ENCODE assay signal across 1 cellular context in the genomic region with DNA sequence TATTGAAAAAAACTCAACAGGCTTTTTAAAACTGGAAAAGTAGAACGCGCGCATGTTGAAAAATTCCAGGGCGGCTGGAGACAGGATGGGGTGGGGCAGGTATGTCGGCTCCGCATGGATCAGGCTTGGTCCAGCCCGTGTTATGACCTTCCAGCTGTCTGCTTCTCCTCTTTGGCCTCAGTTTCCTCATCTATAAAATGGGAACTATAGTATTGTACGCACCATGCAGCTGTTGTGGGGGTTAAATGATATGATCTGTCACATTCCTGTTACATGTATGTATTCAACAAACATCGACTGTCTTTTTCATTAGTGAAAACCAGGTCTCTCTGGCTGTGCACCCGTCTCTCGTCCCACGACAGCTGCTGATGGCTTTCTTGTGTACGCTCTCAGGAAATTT.
TF ChIP-seq lines count a peak whose summit lies in the region.

No MANE protein-coding gene starts in this region.

TF ChIP-seq in HepG2, 621 proteins besides CTCF, POLR2A, EP300 and RAD21:
- TF ChIP-seq, protein P1, sequence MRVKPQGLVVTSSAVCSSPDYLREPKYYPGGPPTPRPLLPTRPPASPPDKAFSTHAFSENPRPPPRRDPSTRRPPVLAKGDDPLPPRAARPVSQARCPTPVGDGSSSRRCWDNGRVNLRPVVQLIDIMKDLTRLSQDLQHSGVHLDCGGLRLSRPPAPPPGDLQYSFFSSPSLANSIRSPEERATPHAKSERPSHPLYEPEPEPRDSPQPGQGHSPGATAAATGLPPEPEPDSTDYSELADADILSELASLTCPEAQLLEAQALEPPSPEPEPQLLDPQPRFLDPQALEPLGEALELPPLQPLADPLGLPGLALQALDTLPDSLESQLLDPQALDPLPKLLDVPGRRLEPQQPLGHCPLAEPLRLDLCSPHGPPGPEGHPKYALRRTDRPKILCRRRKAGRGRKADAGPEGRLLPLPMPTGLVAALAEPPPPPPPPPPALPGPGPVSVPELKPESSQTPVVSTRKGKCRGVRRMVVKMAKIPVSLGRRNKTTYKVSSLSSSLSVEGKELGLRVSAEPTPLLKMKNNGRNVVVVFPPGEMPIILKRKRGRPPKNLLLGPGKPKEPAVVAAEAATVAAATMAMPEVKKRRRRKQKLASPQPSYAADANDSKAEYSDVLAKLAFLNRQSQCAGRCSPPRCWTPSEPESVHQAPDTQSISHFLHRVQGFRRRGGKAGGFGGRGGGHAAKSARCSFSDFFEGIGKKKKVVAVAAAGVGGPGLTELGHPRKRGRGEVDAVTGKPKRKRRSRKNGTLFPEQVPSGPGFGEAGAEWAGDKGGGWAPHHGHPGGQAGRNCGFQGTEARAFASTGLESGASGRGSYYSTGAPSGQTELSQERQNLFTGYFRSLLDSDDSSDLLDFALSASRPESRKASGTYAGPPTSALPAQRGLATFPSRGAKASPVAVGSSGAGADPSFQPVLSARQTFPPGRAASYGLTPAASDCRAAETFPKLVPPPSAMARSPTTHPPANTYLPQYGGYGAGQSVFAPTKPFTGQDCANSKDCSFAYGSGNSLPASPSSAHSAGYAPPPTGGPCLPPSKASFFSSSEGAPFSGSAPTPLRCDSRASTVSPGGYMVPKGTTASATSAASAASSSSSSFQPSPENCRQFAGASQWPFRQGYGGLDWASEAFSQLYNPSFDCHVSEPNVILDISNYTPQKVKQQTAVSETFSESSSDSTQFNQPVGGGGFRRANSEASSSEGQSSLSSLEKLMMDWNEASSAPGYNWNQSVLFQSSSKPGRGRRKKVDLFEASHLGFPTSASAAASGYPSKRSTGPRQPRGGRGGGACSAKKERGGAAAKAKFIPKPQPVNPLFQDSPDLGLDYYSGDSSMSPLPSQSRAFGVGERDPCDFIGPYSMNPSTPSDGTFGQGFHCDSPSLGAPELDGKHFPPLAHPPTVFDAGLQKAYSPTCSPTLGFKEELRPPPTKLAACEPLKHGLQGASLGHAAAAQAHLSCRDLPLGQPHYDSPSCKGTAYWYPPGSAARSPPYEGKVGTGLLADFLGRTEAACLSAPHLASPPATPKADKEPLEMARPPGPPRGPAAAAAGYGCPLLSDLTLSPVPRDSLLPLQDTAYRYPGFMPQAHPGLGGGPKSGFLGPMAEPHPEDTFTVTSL (CRISPR knock-in tag; IDR thresholded peaks at IDR 0.05; ENCODE audit: borderline replicate concordance) = no peak
- TF ChIP-seq ZNF629 (CRISPR knock-in tag; conservative IDR thresholded peaks at IDR 0.05) (peak; percentile 56; the same call in 1 of the 2 replicates), HNRNPH1 (optimal IDR thresholded peaks at IDR 0.05; ENCODE audit: low read depth, low read length) (no peak), KDM5B (CRISPR knock-in tag; IDR thresholded peaks at IDR 0.05; ENCODE audit: borderline replicate concordance) (no peak)
- TF ChIP-seq, protein P2, sequence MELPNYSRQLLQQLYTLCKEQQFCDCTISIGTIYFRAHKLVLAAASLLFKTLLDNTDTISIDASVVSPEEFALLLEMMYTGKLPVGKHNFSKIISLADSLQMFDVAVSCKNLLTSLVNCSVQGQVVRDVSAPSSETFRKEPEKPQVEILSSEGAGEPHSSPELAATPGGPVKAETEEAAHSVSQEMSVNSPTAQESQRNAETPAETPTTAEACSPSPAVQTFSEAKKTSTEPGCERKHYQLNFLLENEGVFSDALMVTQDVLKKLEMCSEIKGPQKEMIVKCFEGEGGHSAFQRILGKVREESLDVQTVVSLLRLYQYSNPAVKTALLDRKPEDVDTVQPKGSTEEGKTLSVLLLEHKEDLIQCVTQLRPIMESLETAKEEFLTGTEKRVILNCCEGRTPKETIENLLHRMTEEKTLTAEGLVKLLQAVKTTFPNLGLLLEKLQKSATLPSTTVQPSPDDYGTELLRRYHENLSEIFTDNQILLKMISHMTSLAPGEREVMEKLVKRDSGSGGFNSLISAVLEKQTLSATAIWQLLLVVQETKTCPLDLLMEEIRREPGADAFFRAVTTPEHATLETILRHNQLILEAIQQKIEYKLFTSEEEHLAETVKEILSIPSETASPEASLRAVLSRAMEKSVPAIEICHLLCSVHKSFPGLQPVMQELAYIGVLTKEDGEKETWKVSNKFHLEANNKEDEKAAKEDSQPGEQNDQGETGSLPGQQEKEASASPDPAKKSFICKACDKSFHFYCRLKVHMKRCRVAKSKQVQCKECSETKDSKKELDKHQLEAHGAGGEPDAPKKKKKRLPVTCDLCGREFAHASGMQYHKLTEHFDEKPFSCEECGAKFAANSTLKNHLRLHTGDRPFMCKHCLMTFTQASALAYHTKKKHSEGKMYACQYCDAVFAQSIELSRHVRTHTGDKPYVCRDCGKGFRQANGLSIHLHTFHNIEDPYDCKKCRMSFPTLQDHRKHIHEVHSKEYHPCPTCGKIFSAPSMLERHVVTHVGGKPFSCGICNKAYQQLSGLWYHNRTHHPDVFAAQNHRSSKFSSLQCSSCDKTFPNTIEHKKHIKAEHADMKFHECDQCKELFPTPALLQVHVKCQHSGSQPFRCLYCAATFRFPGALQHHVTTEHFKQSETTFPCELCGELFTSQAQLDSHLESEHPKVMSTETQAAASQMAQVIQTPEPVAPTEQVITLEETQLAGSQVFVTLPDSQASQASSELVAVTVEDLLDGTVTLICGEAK (IDR thresholded peaks at IDR 0.05) = no peak
- TF ChIP-seq, protein P2 (CRISPR knock-in tag; IDR thresholded peaks at IDR 0.05) = no peak
- TF ChIP-seq, protein P3, sequence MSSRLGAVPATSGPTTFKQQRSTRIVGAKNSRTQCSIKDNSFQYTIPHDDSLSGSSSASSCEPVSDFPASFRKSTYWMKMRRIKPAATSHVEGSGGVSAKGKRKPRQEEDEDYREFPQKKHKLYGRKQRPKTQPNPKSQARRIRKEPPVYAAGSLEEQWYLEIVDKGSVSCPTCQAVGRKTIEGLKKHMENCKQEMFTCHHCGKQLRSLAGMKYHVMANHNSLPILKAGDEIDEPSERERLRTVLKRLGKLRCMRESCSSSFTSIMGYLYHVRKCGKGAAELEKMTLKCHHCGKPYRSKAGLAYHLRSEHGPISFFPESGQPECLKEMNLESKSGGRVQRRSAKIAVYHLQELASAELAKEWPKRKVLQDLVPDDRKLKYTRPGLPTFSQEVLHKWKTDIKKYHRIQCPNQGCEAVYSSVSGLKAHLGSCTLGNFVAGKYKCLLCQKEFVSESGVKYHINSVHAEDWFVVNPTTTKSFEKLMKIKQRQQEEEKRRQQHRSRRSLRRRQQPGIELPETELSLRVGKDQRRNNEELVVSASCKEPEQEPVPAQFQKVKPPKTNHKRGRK (CRISPR knock-in tag; IDR thresholded peaks at IDR 0.05) = no peak
- TF ChIP-seq, protein P4, sequence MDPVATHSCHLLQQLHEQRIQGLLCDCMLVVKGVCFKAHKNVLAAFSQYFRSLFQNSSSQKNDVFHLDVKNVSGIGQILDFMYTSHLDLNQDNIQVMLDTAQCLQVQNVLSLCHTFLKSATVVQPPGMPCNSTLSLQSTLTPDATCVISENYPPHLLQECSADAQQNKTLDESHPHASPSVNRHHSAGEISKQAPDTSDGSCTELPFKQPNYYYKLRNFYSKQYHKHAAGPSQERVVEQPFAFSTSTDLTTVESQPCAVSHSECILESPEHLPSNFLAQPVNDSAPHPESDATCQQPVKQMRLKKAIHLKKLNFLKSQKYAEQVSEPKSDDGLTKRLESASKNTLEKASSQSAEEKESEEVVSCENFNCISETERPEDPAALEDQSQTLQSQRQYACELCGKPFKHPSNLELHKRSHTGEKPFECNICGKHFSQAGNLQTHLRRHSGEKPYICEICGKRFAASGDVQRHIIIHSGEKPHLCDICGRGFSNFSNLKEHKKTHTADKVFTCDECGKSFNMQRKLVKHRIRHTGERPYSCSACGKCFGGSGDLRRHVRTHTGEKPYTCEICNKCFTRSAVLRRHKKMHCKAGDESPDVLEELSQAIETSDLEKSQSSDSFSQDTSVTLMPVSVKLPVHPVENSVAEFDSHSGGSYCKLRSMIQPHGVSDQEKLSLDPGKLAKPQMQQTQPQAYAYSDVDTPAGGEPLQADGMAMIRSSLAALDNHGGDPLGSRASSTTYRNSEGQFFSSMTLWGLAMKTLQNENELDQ (CRISPR knock-in tag; IDR thresholded peaks at IDR 0.05; ENCODE audit: borderline replicate concordance) = no peak
- TF ChIP-seq, protein P5, sequence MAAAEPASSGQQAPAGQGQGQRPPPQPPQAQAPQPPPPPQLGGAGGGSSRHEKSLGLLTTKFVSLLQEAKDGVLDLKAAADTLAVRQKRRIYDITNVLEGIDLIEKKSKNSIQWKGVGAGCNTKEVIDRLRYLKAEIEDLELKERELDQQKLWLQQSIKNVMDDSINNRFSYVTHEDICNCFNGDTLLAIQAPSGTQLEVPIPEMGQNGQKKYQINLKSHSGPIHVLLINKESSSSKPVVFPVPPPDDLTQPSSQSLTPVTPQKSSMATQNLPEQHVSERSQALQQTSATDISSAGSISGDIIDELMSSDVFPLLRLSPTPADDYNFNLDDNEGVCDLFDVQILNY (CRISPR knock-in tag; conservative IDR thresholded peaks at IDR 0.05) = no peak
